In the genomic region with DNA sequence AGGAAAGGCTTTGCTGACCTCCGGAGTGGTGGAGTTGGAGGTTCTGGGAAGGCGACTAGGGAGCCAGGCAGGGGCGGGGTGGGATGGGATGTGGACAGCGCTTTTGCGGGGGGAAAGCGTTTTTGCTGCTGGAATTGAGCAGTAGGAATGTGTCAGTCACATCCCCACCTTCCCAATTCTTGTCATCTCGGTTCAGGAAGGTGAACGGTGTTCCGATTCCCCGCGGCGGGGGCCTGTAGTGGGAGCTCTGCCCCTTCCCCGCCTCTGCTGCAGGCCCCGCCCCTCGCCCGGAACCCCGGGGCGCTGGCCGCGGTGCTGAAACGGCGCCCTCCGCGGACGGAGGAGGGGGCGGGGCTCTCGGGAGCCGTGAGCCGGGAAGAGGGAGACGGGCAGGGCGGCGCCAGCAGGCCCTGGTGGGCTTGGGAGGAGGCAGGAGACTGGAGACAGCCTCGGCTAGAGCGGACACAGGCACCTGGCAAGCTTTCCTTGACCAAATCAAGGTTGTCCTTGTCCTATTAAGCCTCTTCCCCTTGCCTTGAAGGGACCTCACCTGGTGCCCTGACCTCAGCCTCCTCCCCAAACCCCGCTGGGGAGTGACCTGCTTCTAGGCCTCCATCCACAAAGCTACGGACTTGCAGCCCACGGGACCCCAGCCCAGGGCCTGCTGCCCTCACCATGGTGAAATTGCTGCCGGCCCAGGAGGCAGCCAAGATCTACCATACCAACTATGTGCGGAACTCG, we compare ENCODE assay signal across 10 cellular contexts. TPM values are rescaled to one million over a fixed set of nuclear protein-coding genes. Genes with fewer than 3 reads are reported as not detected.
A peak's percentile ranks its signal among the peaks of the same experiment; 100 is the strongest.
DNase-seq lines count a peak whose midpoint lies in the region; ATAC-seq and TF ChIP-seq lines count a peak whose summit lies in the region.
"Had no signal": no experiment of that assay in that cellular context is flagged by ENCODE, and none has a peak within 500 bp of the region (broad histone marks: within the 10 kb centered on the region; RNA-seq: fewer than 3 reads in every experiment).

Gene LHFPL5, plus strand, starts transcription at position 357 of the 741 bp plus-strand sequence. Its CDS starts 319 bp downstream, at position 676.

- peak within 1 kb of the TSS; percentile 60 for H3K4me3 Mint-ChIP-seq in osteocyte (ENCODE audit: unreplicated experiment)
- H3K4me3 Mint-ChIP-seq: stimulated activated naive CD8-positive, alpha-beta T cell treated with anti-CD3 and anti-CD28 coated beads, Interleukin-15, Interleukin-2, amounts not matched to agents 100 ng/mL and 50 ng/mL, for 24 hours had no signal

- H3K27ac Mint-ChIP-seq in osteocyte (ENCODE audit: unreplicated experiment): no peak within 1 kb of the TSS
- H3K27ac Mint-ChIP-seq: stimulated activated naive CD8-positive, alpha-beta T cell treated with anti-CD3 and anti-CD28 coated beads, Interleukin-15, Interleukin-2, amounts not matched to agents 100 ng/mL and 50 ng/mL, for 24 hours had no signal

- H3K4me1 Mint-ChIP-seq in osteocyte (ENCODE audit: unreplicated experiment): peaks cover 2% of the 10 kb centered on the region

- no peaks in the 10 kb centered on the region for H3K9me3 Mint-ChIP-seq in osteocyte (ENCODE audit: unreplicated experiment)
- H3K9me3 Mint-ChIP-seq: stimulated activated naive CD8-positive, alpha-beta T cell treated with anti-CD3 and anti-CD28 coated beads, Interleukin-15, Interleukin-2, amounts not matched to agents 100 ng/mL and 50 ng/mL, for 24 hours had no signal

- peak within 1 kb of the TSS; percentile 27 for H3K4me3 ChIP-seq in fibroblast of pulmonary artery (replicated peaks; ENCODE audit: low read depth, low read length)

- peaks cover 4% of the 10 kb centered on the region for H3K27me3 Mint-ChIP-seq in osteocyte (ENCODE audit: unreplicated experiment)

- no peak for ATAC-seq in GM18498 (IDR thresholded peaks at IDR 0.05; ENCODE audit: unreplicated experiment)
- no peak for ATAC-seq in GM21390 (IDR thresholded peaks at IDR 0.05; ENCODE audit: unreplicated experiment)

- no peaks in the 10 kb centered on the region for H3K36me3 Mint-ChIP-seq in osteocyte (ENCODE audit: unreplicated experiment)

- TF ChIP-seq CTCF in fibroblast of pulmonary artery (IDR thresholded peaks at IDR 0.05; ENCODE audit: low read length, missing control alignments) (no peak), osteocyte (IDR thresholded peaks at IDR 0.05) (no peak)

- peak; percentile 79 for DNase-seq in NCI-H82 (lab: John Stamatoyannopoulos, UW)
- DNase-seq in NCI-H82 treated with DMSO at 0.1 percent for 48 hours (lab: John Stamatoyannopoulos, UW; ENCODE audit: unreplicated experiment): no peak
- peak; percentile 37 for DNase-seq in NCI-H2227 treated with DMSO at 0.1 percent for 48 hours (lab: John Stamatoyannopoulos, UW)
- peak; percentile 81 for DNase-seq in activated CD8-positive, alpha-beta memory T cell treated with anti-CD3 and anti-CD28 coated beads, Interleukin-2, amount 50 U/mL, for 48 hours
- peak; percentile 25 for DNase-seq in fibroblast of pulmonary artery (ENCODE audit: low read depth)
- no peak for DNase-seq in osteocyte (ENCODE audit: extremely low spot score, unreplicated experiment)

RNA-seq across cellular contexts. Expression of gene LHFPL5, which starts in this region (rescaled TPM):
- total RNA-seq in osteocyte: not detected in 2 replicates
- total RNA-seq: activated CD8-positive, alpha-beta memory T cell treated with anti-CD3 and anti-CD28 coated beads for 36 hours had no signal

Comparison
In these comparisons a context has a peak if more than half of its experiments do, and no peak if none do; other contexts are left out.
1. DNase-seq: peak in NCI-H82 (single experiment), NCI-H2227 treated with DMSO at 0.1 percent for 48 hours (single experiment), activated CD8-positive, alpha-beta memory T cell treated with anti-CD3 and anti-CD28 coated beads, Interleukin-2, amount 50 U/mL, for 48 hours (single experiment) and fibroblast of pulmonary artery (single experiment); none in NCI-H82 treated with DMSO at 0.1 percent for 48 hours (single experiment) and osteocyte (single experiment).